Comparison of ENCODE assay signal across 10 cellular contexts in the genomic region with DNA sequence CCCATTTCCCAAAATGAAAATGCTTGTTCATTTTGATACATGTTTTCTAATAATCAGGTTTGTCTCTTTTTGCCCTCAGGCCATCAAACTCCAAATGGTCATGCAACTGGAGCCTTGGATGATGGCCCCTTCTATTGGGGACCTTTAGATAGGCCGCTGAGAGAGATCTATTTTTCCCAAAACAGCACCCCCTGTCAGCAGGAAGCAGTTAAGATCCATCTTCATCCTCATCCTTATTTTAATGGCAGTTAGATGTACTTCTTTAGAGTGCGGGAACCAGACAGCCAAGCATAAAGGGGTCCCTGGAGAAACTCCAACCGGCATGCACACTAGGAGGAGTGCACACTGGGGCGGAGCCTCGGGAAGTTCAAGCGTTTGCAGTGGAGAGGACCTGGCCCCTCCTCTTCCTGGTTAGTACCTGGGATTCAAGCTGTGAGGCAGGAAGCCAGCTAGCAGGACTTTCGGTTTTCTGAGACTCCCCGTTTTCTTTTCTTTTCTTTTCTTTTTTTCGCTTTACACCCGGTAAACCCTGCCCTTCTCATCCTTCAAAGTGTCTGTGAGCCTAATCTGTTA. TPM values are rescaled to one million over a fixed set of nuclear protein-coding genes. Genes with fewer than 3 reads are reported as not detected.
DNase-seq lines count a peak whose midpoint lies in the region; ATAC-seq and TF ChIP-seq lines count a peak whose summit lies in the region.
"Had no signal": no experiment of that assay in that cellular context is flagged by ENCODE, and none has a peak within 500 bp of the region (broad histone marks: within the 10 kb centered on the region; RNA-seq: fewer than 3 reads in every experiment).

No MANE protein-coding gene starts in this region.

- H3K36me3 Mint-ChIP-seq in T-cell: no peaks in the 10 kb centered on the region

- DNase-seq in DMS 273 (lab: John Stamatoyannopoulos, UW; ENCODE audit: unreplicated experiment): peak; percentile 24
- no peak for DNase-seq in DMS 273 treated with DMSO at 0.1 percent for 48 hours (lab: John Stamatoyannopoulos, UW)
- DNase-seq in NCI-H146 (lab: John Stamatoyannopoulos, UW): peak; percentile 53
- DNase-seq in choroid plexus epithelial cell (ENCODE audit: low read depth): peak; percentile 23
- DNase-seq in osteoblast (ENCODE audit: insufficient read length, low spot score, missing footprints): no peak
- DNase-seq in Right ventricle myocardium superior: no peak
- no peak for DNase-seq in T-cell
- no peak for DNase-seq in activated CD4-positive, alpha-beta T cell treated with anti-CD3 and anti-CD28 coated beads, Interleukin-2, amount 50 U/mL, for 4 hours
- DNase-seq: 8988T; activated CD8-positive, alpha-beta memory T cell treated with anti-CD3 and anti-CD28 coated beads, Interleukin-2, amount 50 U/mL, for 4 hours had no signal

- intact Hi-C loops in Right ventricle myocardium superior (cut with DNase I): loop anchor here (10.0 kb wide), 1 partner anchor 991 kb away; no protein-coding TSS in a partner anchor

- TF ChIP-seq CTCF in choroid plexus epithelial cell (conservative IDR thresholded peaks at IDR 0.05; ENCODE audit: low read depth, low read length): peak; percentile 36
- peak; percentile 31 for TF ChIP-seq CTCF in osteoblast (IDR thresholded peaks at IDR 0.05; ENCODE audit: extremely low read depth, low read depth, low read length)

- peak overlapping the region; percentile 31 for H2AFZ ChIP-seq in osteoblast (ENCODE audit: low read length)

- H3K27ac Mint-ChIP-seq in T-cell: no peak overlapping the region

- H4K20me1 ChIP-seq in osteoblast (ENCODE audit: insufficient read depth, low read length): no peaks in the 10 kb centered on the region

- no peaks in the 10 kb centered on the region for H3K9me3 Mint-ChIP-seq in T-cell

- no peaks in the 10 kb centered on the region for H3K27me3 ChIP-seq in osteoblast (ENCODE audit: insufficient read depth, low read length)

- H3K4me1 Mint-ChIP-seq in T-cell: no peaks in the 10 kb centered on the region

- H3K4me2 ChIP-seq in osteoblast (ENCODE audit: insufficient read depth, low read length): no peak overlapping the region

- no peak overlapping the region for H3K4me3 Mint-ChIP-seq in T-cell

- no peaks in the 10 kb centered on the region for H3K79me2 ChIP-seq in osteoblast (ENCODE audit: insufficient read depth, low read length)

- H3K4me3 ChIP-seq in choroid plexus epithelial cell (ENCODE audit: low read depth, low read length): peak overlapping the region; percentile 3
- no peak overlapping the region for H3K4me3 ChIP-seq in osteoblast (ENCODE audit: insufficient read depth, low read length)

- no peaks in the 10 kb centered on the region for H3K9me3 ChIP-seq in osteoblast (ENCODE audit: low read depth, low read length)

- POLR2A ChIA-PET in T-cell (lab: Charles Lee): no interaction called here

- H3K36me3 ChIP-seq in osteoblast (ENCODE audit: insufficient read depth, low read length): no peaks in the 10 kb centered on the region

- CTCF ChIA-PET in T-cell (lab: Charles Lee): no interaction called here

- H3K4me1 ChIP-seq in osteoblast (ENCODE audit: insufficient read depth, low read length): no peaks in the 10 kb centered on the region

- ATAC-seq in Right ventricle myocardium superior (ENCODE audit: poor library complexity) (no peak), T-cell (replicated peaks in 1 of 4) (no peak)

- H3K27ac ChIP-seq in osteoblast (ENCODE audit: low read depth, low read length): no peak overlapping the region

- no peaks in the 10 kb centered on the region for H3K27me3 Mint-ChIP-seq in T-cell

RNA-seq across cellular contexts. Expression of a gene that starts 31.9 kb away (rescaled TPM):
- total RNA-seq in osteoblast (not detected in 2 replicates), Right ventricle myocardium superior (not detected), T-cell (not detected)

Comparison
In these comparisons a context has a peak if more than half of its experiments do, and no peak if none do; other contexts are left out.
1. DNase-seq: peak in DMS 273 (single experiment), NCI-H146 (single experiment) and choroid plexus epithelial cell (single experiment); none in DMS 273 treated with DMSO at 0.1 percent for 48 hours (single experiment), osteoblast (single experiment), Right ventricle myocardium superior (single experiment), T-cell (0 of 34) and activated CD4-positive, alpha-beta T cell treated with anti-CD3 and anti-CD28 coated beads, Interleukin-2, amount 50 U/mL, for 4 hours (0 of 2).